ENCODE assay signal across 11 cellular contexts in genomic region chr19:6570754-6571153, GRCh38. TPM values are rescaled to one million over a fixed set of nuclear protein-coding genes. Genes with fewer than 3 reads are reported as not detected.
"Had no signal": no experiment of that assay in that cellular context is flagged by ENCODE, and none has a peak within 500 bp of the region (broad histone marks: within the 10 kb centered on the region; RNA-seq: fewer than 3 reads in every experiment).

No MANE protein-coding gene starts in this region.

- H3K4me1 ChIP-seq: HAP-1 had no signal

- H3K4me2 ChIP-seq: GM23338 had no signal

- FAIRE-seq: H1, H54 had no signal

- H3K27ac ChIP-seq: GM23248 had no signal

- H3K36me3 ChIP-seq: HAP-1 had no signal

- H2AFZ ChIP-seq: GM23248, GM23338 had no signal

- DNase-seq: GM23248, GOT3, H7, H9, HCEC 1CT, HFFc6 had no signal

- H3K4me3 ChIP-seq: GM23248, GM23338, HAP-1 had no signal

- ATAC-seq: GM23338, HCT116 had no signal

RNA-seq across cellular contexts. Expression of gene CD70, which starts 20.2 kb away (rescaled TPM):
- total RNA-seq: GM23248, HFFc6 had no signal
